ENCODE assay signal across 23 cellular contexts in the genomic region with DNA sequence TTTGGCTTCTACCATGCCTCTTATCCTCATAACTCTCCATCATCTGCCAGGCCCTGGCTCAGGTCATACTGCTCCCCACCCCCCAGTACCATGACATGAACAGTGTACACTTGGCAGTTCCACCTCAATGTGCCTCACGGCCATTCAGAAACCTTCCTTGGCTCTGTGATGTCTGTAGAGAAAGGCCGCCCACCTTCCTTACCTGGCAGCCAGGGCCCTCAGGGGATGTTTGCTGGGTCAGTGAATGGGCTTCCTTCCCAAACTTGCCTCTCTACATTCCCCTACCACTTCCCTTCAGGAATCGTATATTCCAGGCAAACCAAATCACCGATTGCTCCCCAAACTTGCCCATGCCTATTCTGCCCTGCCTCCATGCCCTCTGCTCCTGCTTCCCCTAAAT.
DNase-seq lines count a peak whose midpoint lies in the region; ATAC-seq, FAIRE-seq and TF ChIP-seq lines count a peak whose summit lies in the region.
"Had no signal": no experiment of that assay in that cellular context is flagged by ENCODE, and none has a peak within 500 bp of the region (broad histone marks: within the 10 kb centered on the region; RNA-seq: fewer than 3 reads in every experiment).

No MANE protein-coding gene starts in this region.

- no peaks in the 10 kb centered on the region for H3K36me3 Mint-ChIP-seq in immature natural killer cell
- H3K36me3 Mint-ChIP-seq in activated CD4-positive, alpha-beta memory T cell treated with anti-CD3 and anti-CD28 coated beads for 36 hours = no peaks in the 10 kb centered on the region
- H3K36me3 Mint-ChIP-seq: CD4-positive, alpha-beta memory T cell had no signal

- FAIRE-seq in GM12891 (lab: Jason Lieb, UNC) = peak; percentile 47

- intact Hi-C loops in sciatic nerve (cut with DNase I) = no loop called here
- intact Hi-C loops in activated CD4-positive, alpha-beta memory T cell treated with anti-CD3 and anti-CD28 coated beads for 36 hours (cut with micrococcal nuclease) = no loop called here

- peak overlapping the region in 1 of 5 donors; percentile 3 for H3K4me3 Mint-ChIP-seq in immature natural killer cell
- no peak overlapping the region for H3K4me3 Mint-ChIP-seq in activated CD4-positive, alpha-beta memory T cell treated with anti-CD3 and anti-CD28 coated beads for 36 hours

- ATAC-seq in sciatic nerve (no peak), HG03095 (IDR thresholded peaks at IDR 0.05; ENCODE audit: unreplicated experiment) (no peak)
- ATAC-seq: Right ventricle myocardium inferior had no signal

- CTCF ChIA-PET in activated CD4-positive, alpha-beta memory T cell treated with anti-CD3 and anti-CD28 coated beads for 36 hours (lab: Charles Lee) = no interaction called here

- POLR2A ChIA-PET in activated CD4-positive, alpha-beta memory T cell treated with anti-CD3 and anti-CD28 coated beads for 36 hours (lab: Charles Lee) = no interaction called here

- H3K9me3 Mint-ChIP-seq in immature natural killer cell = no peaks in the 10 kb centered on the region
- H3K9me3 Mint-ChIP-seq in activated CD4-positive, alpha-beta memory T cell treated with anti-CD3 and anti-CD28 coated beads for 36 hours = no peaks in the 10 kb centered on the region
- H3K9me3 Mint-ChIP-seq: CD4-positive, alpha-beta memory T cell had no signal

- no peak for TF ChIP-seq POLR2A in GM12891 (IDR thresholded peaks at IDR 0.05; ENCODE audit: low read depth, low read length)

- peak overlapping the region in 5 of 6 donors; percentile 8 to 86 (median 42) for H3K27ac Mint-ChIP-seq in immature natural killer cell
- no peak overlapping the region for H3K27ac Mint-ChIP-seq in activated CD4-positive, alpha-beta memory T cell treated with anti-CD3 and anti-CD28 coated beads for 36 hours
- H3K27ac Mint-ChIP-seq: CD4-positive, alpha-beta memory T cell had no signal

- DNase-seq in ELF-1 (ENCODE audit: low read depth, low spot score) (peak; percentile 53), GM12891 (ENCODE audit: insufficient read length, low spot score) (no peak), immature natural killer cell (no peak), sciatic nerve (ENCODE audit: low spot score) (peak; percentile 14), cortex of kidney (lab: John Stamatoyannopoulos, UW) (no peak), COLO668 (lab: John Stamatoyannopoulos, UW; ENCODE audit: unreplicated experiment) (no peak)
- no peak for DNase-seq in activated CD4-positive, alpha-beta memory T cell treated with anti-CD3 and anti-CD28 coated beads for 36 hours
- DNase-seq: C1 segment of cervical spinal cord; Calu3; CD4-positive, alpha-beta memory T cell; DMS79 treated with DMSO at 0.1 percent for 48 hours; GM23248; H7; KBM-7; MV-4-11; NCI-H1105 treated with DMSO at 0.1 percent for 48 hours; NCI-H146; NCI-H1930; NCI-H526 treated with DMSO at 0.1 percent for 48 hours; PC-9; SJCRH30 had no signal

- H3K27me3 Mint-ChIP-seq in immature natural killer cell (ENCODE audit: low read depth in 3 of 3) = peaks cover 0 to 8% (median 4%) of the 10 kb centered on the region in 3 donors
- H3K27me3 Mint-ChIP-seq in activated CD4-positive, alpha-beta memory T cell treated with anti-CD3 and anti-CD28 coated beads for 36 hours = peaks cover 17% of the 10 kb centered on the region

- peaks cover 38% of the 10 kb centered on the region in 2 donors for H3K4me1 Mint-ChIP-seq in immature natural killer cell
- H3K4me1 Mint-ChIP-seq in activated CD4-positive, alpha-beta memory T cell treated with anti-CD3 and anti-CD28 coated beads for 36 hours (ENCODE audit: low read depth) = no peaks in the 10 kb centered on the region
- H3K4me1 Mint-ChIP-seq: CD4-positive, alpha-beta memory T cell had no signal

TF ChIP-seq in GM12891, 5 proteins besides CTCF, POLR2A, EP300 and RAD21:
- no peak for TF ChIP-seq SPI1 (IDR thresholded peaks at IDR 0.05; ENCODE audit: low read depth, low read length)
- TF ChIP-seq TAF1 (IDR thresholded peaks at IDR 0.05; ENCODE audit: low read depth, low read length) = no peak
- TF ChIP-seq POU2F2 (IDR thresholded peaks at IDR 0.05; ENCODE audit: low read depth, low read length) = no peak
- no peak for TF ChIP-seq PAX5 (IDR thresholded peaks at IDR 0.05; ENCODE audit: insufficient read depth, low read length, severe bottlenecking)
- no peak for TF ChIP-seq POLR2AphosphoS5 (IDR thresholded peaks at IDR 0.05; ENCODE audit: low read depth, low read length)

Comparison
In these comparisons a context has a peak if more than half of its experiments do, and no peak if none do; other contexts are left out.
1. DNase-seq: peak in ELF-1 (single experiment) and sciatic nerve (single experiment); none in GM12891 (single experiment), immature natural killer cell (0 of 3), cortex of kidney (single experiment), activated CD4-positive, alpha-beta memory T cell treated with anti-CD3 and anti-CD28 coated beads for 36 hours (single experiment) and COLO668 (single experiment).